Comparison of ENCODE assay signal across 1 cellular context in genomic region chr16:21685034-21685455, GRCh38.
TF ChIP-seq lines count a peak whose summit lies in the region.

No MANE protein-coding gene starts in this region.

TF ChIP-seq in HepG2, 621 proteins besides CTCF, POLR2A, EP300 and RAD21 (continued from another document and continues in another):
- TF ChIP-seq ZNF687 (CRISPR knock-in tag; IDR thresholded peaks at IDR 0.05): peak; percentile 35
- peak; percentile 44; the same call in 1 of the 2 replicates for TF ChIP-seq MYC (CRISPR knock-in tag; IDR thresholded peaks at IDR 0.05; ENCODE audit: borderline replicate concordance)
- 0 out of 2 replicates have a peak, but pooled peaks have one; percentile 53 for TF ChIP-seq ATF6 (CRISPR knock-in tag; conservative IDR thresholded peaks at IDR 0.05)
- TF ChIP-seq ZNF264 (CRISPR knock-in tag; IDR thresholded peaks at IDR 0.05): 0 out of 2 replicates have a peak, but pooled peaks have one; percentile 29
- TF ChIP-seq ZNF530 (CRISPR knock-in tag; IDR thresholded peaks at IDR 0.05; ENCODE audit: low read depth): no peak
- TF ChIP-seq MAX (IDR thresholded peaks at IDR 0.05): 0 out of 2 replicates have a peak, but pooled peaks have one; percentile 16
- TF ChIP-seq CENPT (CRISPR knock-in tag; IDR thresholded peaks at IDR 0.05; ENCODE audit: low read depth): no peak
- peak; percentile 27; the same call in 1 of the 2 replicates for TF ChIP-seq ZNF337 (CRISPR knock-in tag; IDR thresholded peaks at IDR 0.05; ENCODE audit: borderline replicate concordance, low read depth)
- TF ChIP-seq SMAD3 (CRISPR knock-in tag; IDR thresholded peaks at IDR 0.05): peak; percentile 73; the same call in 1 of the 2 replicates
- TF ChIP-seq RFX3 (CRISPR knock-in tag; IDR thresholded peaks at IDR 0.05): no peak
- TF ChIP-seq TAF15 (IDR thresholded peaks at IDR 0.05; ENCODE audit: low read depth, low read length, poor library complexity, severe bottlenecking): no peak
- 0 out of 2 replicates have a peak, but pooled peaks have one; percentile 45 for TF ChIP-seq ZSCAN31 (CRISPR knock-in tag; IDR thresholded peaks at IDR 0.05; ENCODE audit: low read depth)
- peak; percentile 36; the same call in 1 of the 2 replicates for TF ChIP-seq ZNF281 (CRISPR knock-in tag; IDR thresholded peaks at IDR 0.05; ENCODE audit: borderline replicate concordance)
- peak; percentile 29; the same call in 1 of the 2 replicates for TF ChIP-seq FOSL1 (CRISPR knock-in tag; IDR thresholded peaks at IDR 0.05; ENCODE audit: borderline replicate concordance)
- peak; percentile 83 for TF ChIP-seq NFAT5 (CRISPR knock-in tag; IDR thresholded peaks at IDR 0.05)
- TF ChIP-seq TOE1 (CRISPR knock-in tag; IDR thresholded peaks at IDR 0.05): no peak
- 0 out of 2 replicates have a peak, but pooled peaks have one; percentile 35 for TF ChIP-seq ZBTB10 (CRISPR knock-in tag; IDR thresholded peaks at IDR 0.05; ENCODE audit: borderline replicate concordance)
- 0 out of 2 replicates have a peak, but pooled peaks have one; percentile 74 for TF ChIP-seq KLF11 (CRISPR knock-in tag; IDR thresholded peaks at IDR 0.05)
- TF ChIP-seq ZBTB26 (CRISPR knock-in tag; IDR thresholded peaks at IDR 0.05; ENCODE audit: borderline replicate concordance): peak; percentile 45; the same call in 1 of the 2 replicates
- TF ChIP-seq REST (IDR thresholded peaks at IDR 0.05; ENCODE audit: borderline replicate concordance in 1 of 2, low read depth in 1 of 2, low read length in 2 of 2): peak; percentile 81 to 95
- TF ChIP-seq ZNF180 (CRISPR knock-in tag; IDR thresholded peaks at IDR 0.05; ENCODE audit: borderline replicate concordance, low read depth): no peak
- peak; percentile 59; the same call in 1 of the 2 replicates for TF ChIP-seq ZNF274 (CRISPR knock-in tag; IDR thresholded peaks at IDR 0.05)
- TF ChIP-seq KMT2B (CRISPR knock-in tag; IDR thresholded peaks at IDR 0.05): 0 out of 2 replicates have a peak, but pooled peaks have one; percentile 36
- TF ChIP-seq ZFP37 (CRISPR knock-in tag; IDR thresholded peaks at IDR 0.05; ENCODE audit: borderline replicate concordance): peak; percentile 90
- 0 out of 2 replicates have a peak, but pooled peaks have one; percentile 16 for TF ChIP-seq THRA (CRISPR knock-in tag; IDR thresholded peaks at IDR 0.05; ENCODE audit: borderline replicate concordance)
